Comparison of ENCODE assay signal across 25 cellular contexts in the genomic region with DNA sequence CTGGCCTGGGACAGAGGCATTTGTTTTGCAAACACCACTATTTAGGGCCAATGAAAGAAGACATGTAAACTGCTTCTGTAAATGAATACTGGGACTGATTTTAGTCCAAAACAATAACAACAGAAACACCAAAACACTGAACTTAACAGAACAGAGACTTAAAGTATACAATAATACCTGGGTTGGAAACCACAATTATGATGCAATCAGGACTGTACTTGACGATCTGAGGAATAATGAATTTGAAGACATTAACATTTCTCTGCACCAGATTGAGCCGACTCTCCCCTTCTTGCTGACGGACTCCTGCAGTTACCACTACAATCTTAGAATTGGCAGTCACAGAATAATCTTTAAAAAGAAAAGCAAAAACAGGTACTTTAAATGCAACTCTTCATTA. TPM values are rescaled to one million over a fixed set of nuclear protein-coding genes. Genes with fewer than 3 reads are reported as not detected.
DNase-seq lines count a peak whose midpoint lies in the region; ATAC-seq lines count a peak whose summit lies in the region.
"Had no signal": no experiment of that assay in that cellular context is flagged by ENCODE, and none has a peak within 500 bp of the region (broad histone marks: within the 10 kb centered on the region; RNA-seq: fewer than 3 reads in every experiment).

No MANE protein-coding gene starts in this region.

- peaks cover 84% of the 10 kb centered on the region for H3K4me1 Mint-ChIP-seq in activated naive CD4-positive, alpha-beta T cell treated with anti-CD3 and anti-CD28 coated beads for 36 hours (ENCODE audit: low read depth)
- H3K4me1 Mint-ChIP-seq in activated naive CD8-positive, alpha-beta T cell treated with anti-CD3 and anti-CD28 coated beads for 36 hours: peaks cover 74% of the 10 kb centered on the region
- H3K4me1 Mint-ChIP-seq in naive thymus-derived CD8-positive, alpha-beta T cell: peaks cover 46 to 85% (median 81%) of the 10 kb centered on the region in 4 donors

- CTCF ChIA-PET in activated naive CD4-positive, alpha-beta T cell treated with anti-CD3 and anti-CD28 coated beads for 36 hours (lab: Charles Lee): interaction anchor here (1.0 to 1.6 kb wide), 2 partner anchors 37 kb away, joined by 5 to 11 read pairs; no protein-coding TSS in a partner anchor

- H3K4me1 ChIP-seq in HUES6 (ENCODE audit: control insufficient read depth, insufficient read depth, low read length): peaks cover 34% of the 10 kb centered on the region

- H3K36me3 Mint-ChIP-seq in activated naive CD4-positive, alpha-beta T cell treated with anti-CD3 and anti-CD28 coated beads for 36 hours (ENCODE audit: low read depth): peaks cover 79% of the 10 kb centered on the region
- peaks cover 60% of the 10 kb centered on the region for H3K36me3 Mint-ChIP-seq in activated naive CD8-positive, alpha-beta T cell treated with anti-CD3 and anti-CD28 coated beads for 36 hours
- H3K36me3 Mint-ChIP-seq in naive thymus-derived CD8-positive, alpha-beta T cell: peaks cover 41 to 94% (median 60%) of the 10 kb centered on the region in 3 donors

- DNase-seq in activated naive CD4-positive, alpha-beta T cell treated with anti-CD3 and anti-CD28 coated beads for 36 hours: no peak
- DNase-seq in activated naive CD4-positive, alpha-beta T cell treated with Interleukin-2 at 50 U/mL for 16 hours: no peak
- DNase-seq in activated naive CD8-positive, alpha-beta T cell treated with anti-CD3 and anti-CD28 coated beads for 36 hours: no peak
- DNase-seq in naive thymus-derived CD8-positive, alpha-beta T cell: no peak
- no peak for DNase-seq in medulla oblongata (ENCODE audit: extremely low spot score)
- no peak for DNase-seq in stimulated activated CD4-positive, alpha-beta T cell treated with anti-CD3 and anti-CD28 coated beads, Interleukin-4, amount 100 ng/mL, for 24 hours
- DNase-seq: brain microvascular endothelial cell, COR-L47, dermis blood vessel endothelial cell, esophagus squamous epithelium, head of caudate nucleus, NCI-H1105, NCI-H2227 treated with DMSO at 0.1 percent for 48 hours, ovary, small intestine, upper lobe of right lung had no signal

- H3K27ac ChIP-seq in HUES6 (ENCODE audit: low read depth, low read length): peak overlapping the region; percentile 50; the same call in 1 of the 2 replicates
- H3K27ac ChIP-seq: brain microvascular endothelial cell, esophagus squamous epithelium, ovary, upper lobe of right lung had no signal

- no peak for ATAC-seq in naive thymus-derived CD8-positive, alpha-beta T cell
- no peak for ATAC-seq in activated CD4-positive, CD25-positive, alpha-beta regulatory T cell treated with anti-CD3 and anti-CD28 coated beads, Interleukin-2, amount 50 U/mL, for 24 hours
- ATAC-seq: stimulated activated memory B cell treated with anti-CD40 and anti-IgM and Interleukin-4, amounts not matched to agents 10 μg/mL and 1 μg/mL and 100 μg/mL, for 72 hours; upper lobe of right lung had no signal

- H3K36me3 ChIP-seq in HUES6 (ENCODE audit: control insufficient read depth, insufficient read depth, low read length): peaks cover 95% of the 10 kb centered on the region
- H3K36me3 ChIP-seq: ovary had no signal

- POLR2A ChIA-PET in naive thymus-derived CD8-positive, alpha-beta T cell (lab: Charles Lee): interaction anchor here (0.7 to 2.8 kb wide), 6 partner anchors 9 to 37 kb away, joined by 3 to 22 read pairs (median 4); a partner anchor contains a TSS

- H3K9ac ChIP-seq in HUES6 (ENCODE audit: low read length): no peak overlapping the region

- no peak overlapping the region for H3K4me3 ChIP-seq in HUES6 (ENCODE audit: low read depth, low read length)
- H3K4me3 ChIP-seq: esophagus squamous epithelium, HAP-1, ovary, upper lobe of right lung had no signal

- no peaks in the 10 kb centered on the region for H3K9me3 ChIP-seq in HUES6 (ENCODE audit: control insufficient read depth, insufficient read depth, low read depth, low read length)
- H3K9me3 ChIP-seq: esophagus squamous epithelium, HAP-1, ovary, upper lobe of right lung had no signal

- H3K27ac Mint-ChIP-seq in activated naive CD4-positive, alpha-beta T cell treated with anti-CD3 and anti-CD28 coated beads for 36 hours: peak overlapping the region; percentile 85
- peak overlapping the region; percentile 76 for H3K27ac Mint-ChIP-seq in activated naive CD8-positive, alpha-beta T cell treated with anti-CD3 and anti-CD28 coated beads for 36 hours
- H3K27ac Mint-ChIP-seq in naive thymus-derived CD8-positive, alpha-beta T cell: peak overlapping the region; percentile 18 to 83 (median 66)
- H3K27ac Mint-ChIP-seq: stimulated activated memory B cell treated with anti-CD40 and anti-IgM and Interleukin-4, amounts not matched to agents 10 μg/mL and 1 μg/mL and 100 μg/mL, for 72 hours; T-helper 1 cell treated with Interleukin-12 subunit alpha and Interleukin-12 subunit beta and Interleukin-4 antibody, amounts not matched to agents 30 μg/mL and 1 μg/mL, for 36 hours had no signal

- H3K9me3 Mint-ChIP-seq in activated naive CD4-positive, alpha-beta T cell treated with anti-CD3 and anti-CD28 coated beads for 36 hours: no peaks in the 10 kb centered on the region
- no peaks in the 10 kb centered on the region for H3K9me3 Mint-ChIP-seq in activated naive CD8-positive, alpha-beta T cell treated with anti-CD3 and anti-CD28 coated beads for 36 hours
- no peaks in the 10 kb centered on the region for H3K9me3 Mint-ChIP-seq in naive thymus-derived CD8-positive, alpha-beta T cell
- H3K9me3 Mint-ChIP-seq: stimulated activated memory B cell treated with anti-CD40 and anti-IgM and Interleukin-4, amounts not matched to agents 10 μg/mL and 1 μg/mL and 100 μg/mL, for 72 hours; T-helper 1 cell treated with Interleukin-12 subunit alpha and Interleukin-12 subunit beta and Interleukin-4 antibody, amounts not matched to agents 30 μg/mL and 1 μg/mL, for 36 hours had no signal

- H3K27me3 ChIP-seq in HUES6 (ENCODE audit: control insufficient read depth, insufficient read depth, low read length): no peaks in the 10 kb centered on the region
- H3K27me3 ChIP-seq: brain microvascular endothelial cell, esophagus squamous epithelium, ovary, upper lobe of right lung had no signal

- no peaks in the 10 kb centered on the region for H3K27me3 Mint-ChIP-seq in activated naive CD4-positive, alpha-beta T cell treated with anti-CD3 and anti-CD28 coated beads for 36 hours (ENCODE audit: low read depth)
- no peaks in the 10 kb centered on the region for H3K27me3 Mint-ChIP-seq in activated naive CD8-positive, alpha-beta T cell treated with anti-CD3 and anti-CD28 coated beads for 36 hours
- no peaks in the 10 kb centered on the region for H3K27me3 Mint-ChIP-seq in naive thymus-derived CD8-positive, alpha-beta T cell
- H3K27me3 Mint-ChIP-seq: stimulated activated memory B cell treated with anti-CD40 and anti-IgM and Interleukin-4, amounts not matched to agents 10 μg/mL and 1 μg/mL and 100 μg/mL, for 72 hours had no signal

- intact Hi-C loops in activated naive CD4-positive, alpha-beta T cell treated with anti-CD3 and anti-CD28 coated beads for 36 hours (cut with micrococcal nuclease): loop anchor here (1.0 kb wide), 4 partner anchors 9 to 36 kb away; a partner anchor contains a TSS

- H3K4me3 Mint-ChIP-seq in activated naive CD4-positive, alpha-beta T cell treated with anti-CD3 and anti-CD28 coated beads for 36 hours: no peak overlapping the region
- no peak overlapping the region for H3K4me3 Mint-ChIP-seq in activated naive CD8-positive, alpha-beta T cell treated with anti-CD3 and anti-CD28 coated beads for 36 hours
- peak overlapping the region in 8 of 10 donors; percentile 8 to 68 (median 36) for H3K4me3 Mint-ChIP-seq in naive thymus-derived CD8-positive, alpha-beta T cell
- H3K4me3 Mint-ChIP-seq: stimulated activated memory B cell treated with anti-CD40 and anti-IgM and Interleukin-4, amounts not matched to agents 10 μg/mL and 1 μg/mL and 100 μg/mL, for 72 hours; T-helper 1 cell treated with Interleukin-12 subunit alpha and Interleukin-12 subunit beta and Interleukin-4 antibody, amounts not matched to agents 30 μg/mL and 1 μg/mL, for 36 hours had no signal

RNA-seq across cellular contexts. Expression of a gene that starts 13.9 kb away (rescaled TPM):
- 1,000 to 10,000 TPM; 2,296 to 2,461 TPM for total RNA-seq in activated naive CD4-positive, alpha-beta T cell treated with anti-CD3 and anti-CD28 coated beads for 36 hours
- total RNA-seq in activated naive CD8-positive, alpha-beta T cell treated with anti-CD3 and anti-CD28 coated beads for 36 hours: 1,000 to 10,000 TPM; 1,947 to 1,996 TPM
- total RNA-seq in naive thymus-derived CD8-positive, alpha-beta T cell: 1,000 to 10,000 TPM; 1,266 to 1,370 TPM
- 1,000 to 10,000 TPM; 1,691 to 2,368 (median 2,237) TPM for polyA plus RNA-seq in naive thymus-derived CD8-positive, alpha-beta T cell

RNA-seq across cellular contexts. Expression of a gene that starts 39.1 kb away (rescaled TPM):
- total RNA-seq in activated naive CD4-positive, alpha-beta T cell treated with anti-CD3 and anti-CD28 coated beads for 36 hours: not detected
- not detected for total RNA-seq in activated naive CD8-positive, alpha-beta T cell treated with anti-CD3 and anti-CD28 coated beads for 36 hours
- total RNA-seq in naive thymus-derived CD8-positive, alpha-beta T cell: under 1 TPM in 1 of 2 experiments, not detected in 1; 0.31 TPM
- not detected for polyA plus RNA-seq in naive thymus-derived CD8-positive, alpha-beta T cell
- total RNA-seq: dermis blood vessel endothelial cell, G401, kidney epithelial cell, mononuclear cell, upper lobe of right lung had no signal
- polyA plus RNA-seq: AG04450, ovary had no signal

Comparison
In these comparisons a context has a peak if more than half of its experiments do, and no peak if none do; other contexts are left out.
1. H3K4me3 Mint-ChIP-seq: peak in naive thymus-derived CD8-positive, alpha-beta T cell (8 of 10); none in activated naive CD4-positive, alpha-beta T cell treated with anti-CD3 and anti-CD28 coated beads for 36 hours (single experiment) and activated naive CD8-positive, alpha-beta T cell treated with anti-CD3 and anti-CD28 coated beads for 36 hours (single experiment).
2. Peak in every context shown above with its lines, with median percentiles within 50 percentile points of each other: H3K27ac Mint-ChIP-seq.